7 cellular contexts compared by ENCODE assay signal in the genomic region with DNA sequence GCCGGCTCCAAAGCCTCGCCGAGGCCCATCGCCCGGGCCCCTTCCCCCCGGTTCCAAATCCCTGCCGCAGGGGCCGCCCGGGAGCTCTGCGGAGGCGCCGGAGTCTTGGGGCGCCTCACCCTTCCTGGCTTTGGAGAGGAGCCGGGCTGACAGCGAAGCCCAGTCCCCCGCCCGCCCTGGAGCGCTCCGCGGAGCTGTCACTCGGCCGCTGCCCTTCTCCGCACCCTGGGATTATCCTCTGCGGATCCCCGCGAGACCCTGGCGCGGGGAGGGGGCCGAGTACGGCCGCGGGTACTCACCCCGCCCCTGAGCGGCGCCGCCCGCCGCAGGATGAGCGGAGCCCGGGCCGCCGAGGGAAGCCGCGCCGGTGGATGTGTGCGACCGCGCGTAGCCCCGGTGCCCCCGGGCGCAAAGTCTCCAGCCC. TPM values are rescaled to one million over a fixed set of nuclear protein-coding genes. Genes with fewer than 3 reads are reported as not detected.
DNase-seq lines count a peak whose midpoint lies in the region; ATAC-seq, FAIRE-seq and TF ChIP-seq lines count a peak whose summit lies in the region.

No MANE protein-coding gene starts in this region.

- ATAC-seq in GM19351 (IDR thresholded peaks at IDR 0.05; ENCODE audit: unreplicated experiment) (peak; percentile 37), HG03025 (IDR thresholded peaks at IDR 0.05; ENCODE audit: low FRiP score, unreplicated experiment) (no peak), GM19397 (IDR thresholded peaks at IDR 0.05; ENCODE audit: unreplicated experiment) (no peak)

- no peak overlapping the region for H3K27ac ChIP-seq in Peyer's patch
- H3K27ac ChIP-seq in rectal smooth muscle tissue (ENCODE audit: low read depth, low read length) = no peak overlapping the region

- no peak for TF ChIP-seq CTCF in Peyer's patch (IDR thresholded peaks at IDR 0.05)

- no peak for TF ChIP-seq POLR2A in Peyer's patch (IDR thresholded peaks at IDR 0.05)

- H3K4me3 ChIP-seq in Peyer's patch = peak overlapping the region; percentile 17 to 53 (median 34)
- H3K4me3 ChIP-seq in rectal smooth muscle tissue (ENCODE audit: low read length) = peak overlapping the region; percentile 46

- no peak for DNase-seq in Peyer's patch
- DNase-seq in frontal cortex (ENCODE audit: low spot score in 2 of 2) = peak; percentile 46 to 47
- no peak for DNase-seq in NCI-H2196 treated with DMSO at 0.1 percent for 48 hours (lab: John Stamatoyannopoulos, UW; ENCODE audit: unreplicated experiment)

- H3K4me1 ChIP-seq in Peyer's patch (peaks cover 0 to 17% (median 0%) of the 10 kb centered on the region in 4 donors), rectal smooth muscle tissue (ENCODE audit: control insufficient read depth, insufficient read depth, low read length) (no peaks in the 10 kb centered on the region)

- H3K9me3 ChIP-seq in Peyer's patch = no peaks in the 10 kb centered on the region

- H3K36me3 ChIP-seq in Peyer's patch = no peaks in the 10 kb centered on the region
- no peaks in the 10 kb centered on the region for H3K36me3 ChIP-seq in rectal smooth muscle tissue (ENCODE audit: control insufficient read depth, insufficient read depth, low read length)

- no peak for FAIRE-seq in frontal cortex (lab: Jason Lieb, UNC)

- H3K9ac ChIP-seq in rectal smooth muscle tissue (ENCODE audit: low read length) = no peak overlapping the region

- H3K27me3 ChIP-seq in Peyer's patch (peaks cover 0 to 19% of the 10 kb centered on the region in 2 donors), rectal smooth muscle tissue (ENCODE audit: control insufficient read depth, insufficient read depth, low read length) (peaks cover 8% of the 10 kb centered on the region)

RNA-seq across cellular contexts. Expression of gene SNAP91, which starts 0.3 kb away (rescaled TPM):
- total RNA-seq in Peyer's patch (1 to 10 TPM in 2 of 4 donors, under 1 TPM in 1, not detected in 1; 0.95 to 1.3 (median 1.2) TPM), frontal cortex (108 TPM)

Comparison
In these comparisons a context has a peak if more than half of its experiments do, and no peak if none do; other contexts are left out.
1. DNase-seq: peak in frontal cortex (2 of 2); none in Peyer's patch (0 of 3) and NCI-H2196 treated with DMSO at 0.1 percent for 48 hours (single experiment).
2. RNA of gene SNAP91, which starts 0.3 kb away (total RNA-seq): 108 TPM in frontal cortex (single experiment); 0.95 to 1.3 TPM in Peyer's patch; every median in the first group is over 10 times any median in the second.